Comparison of ENCODE assay signal across 8 cellular contexts in genomic region chr3:186849392-186849975, GRCh38. TPM values are rescaled to one million over a fixed set of nuclear protein-coding genes. Genes with fewer than 3 reads are reported as not detected.
A peak's percentile ranks its signal among the peaks of the same experiment; 100 is the strongest.
DNase-seq lines count a peak whose midpoint lies in the region; ATAC-seq and TF ChIP-seq lines count a peak whose summit lies in the region.

No MANE protein-coding gene starts in this region.

- no peaks in the 10 kb centered on the region for H4K20me1 ChIP-seq in OCI-LY1 (ENCODE audit: insufficient read depth, low read length)

- H3K4me3 Mint-ChIP-seq in endothelial cell (ENCODE audit: unreplicated experiment) = no peak overlapping the region

- DNase-seq in AG04449 (ENCODE audit: low read depth, low spot score) (no peak), GM12865 (ENCODE audit: low read depth) (peak; percentile 71), endothelial cell (ENCODE audit: low spot score) (no peak)

- TF ChIP-seq CTCF in AG04449 (IDR thresholded peaks at IDR 0.05; ENCODE audit: insufficient read depth, low read length, missing control alignments) (peak; percentile 1), GM12865 (IDR thresholded peaks at IDR 0.05; ENCODE audit: insufficient read depth, low read depth, low read length, missing control alignments) (peak; percentile 32), OCI-LY1 (IDR thresholded peaks at IDR 0.05; ENCODE audit: low read length) (peak; percentile 94), endothelial cell (IDR thresholded peaks at IDR 0.05; ENCODE audit: unreplicated experiment) (peak; percentile 16), parathyroid adenoma (IDR thresholded peaks at IDR 0.05) (peak; percentile 53)

- no peaks in the 10 kb centered on the region for H3K27me3 Mint-ChIP-seq in endothelial cell (ENCODE audit: unreplicated experiment)

- no peaks in the 10 kb centered on the region for H3K79me2 ChIP-seq in OCI-LY1 (ENCODE audit: insufficient read depth, low read length)
- no peaks in the 10 kb centered on the region for H3K79me2 ChIP-seq in parathyroid adenoma

- ATAC-seq in HG03378 (IDR thresholded peaks at IDR 0.05; ENCODE audit: unreplicated experiment) = peak; percentile 74
- ATAC-seq in GM18517 (IDR thresholded peaks at IDR 0.05; ENCODE audit: unreplicated experiment) = no peak
- no peak for ATAC-seq in GM18909 (IDR thresholded peaks at IDR 0.05; ENCODE audit: poor library complexity, unreplicated experiment)

- peaks cover 6% of the 10 kb centered on the region; the same call in 1 of the 2 replicates for H3K27me3 ChIP-seq in OCI-LY1 (ENCODE audit: insufficient read depth, low read length)
- H3K27me3 ChIP-seq in parathyroid adenoma (ENCODE audit: control insufficient read depth, insufficient read depth, low read length) = no peaks in the 10 kb centered on the region

- H3K9me3 ChIP-seq in OCI-LY1 (ENCODE audit: low read length) (no peaks in the 10 kb centered on the region), parathyroid adenoma (ENCODE audit: control insufficient read depth, low read length) (no peaks in the 10 kb centered on the region)

- H3K27ac ChIP-seq in OCI-LY1 (ENCODE audit: low read depth, low read length, poor library complexity, severe bottlenecking) (no peak overlapping the region), parathyroid adenoma (no peak overlapping the region)

- H3K4me3 ChIP-seq in AG04449 (ENCODE audit: low read depth, low read length) = no peak overlapping the region
- no peak overlapping the region for H3K4me3 ChIP-seq in GM12865 (ENCODE audit: low read depth, low read length)
- no peak overlapping the region for H3K4me3 ChIP-seq in OCI-LY1 (ENCODE audit: low read depth, low read length, poor library complexity, severe bottlenecking)
- no peak overlapping the region for H3K4me3 ChIP-seq in parathyroid adenoma (ENCODE audit: low read depth, low read length)

- no peak overlapping the region for H2AFZ ChIP-seq in OCI-LY1 (ENCODE audit: low read length)
- H2AFZ ChIP-seq in parathyroid adenoma = no peak overlapping the region

- H3K9me3 Mint-ChIP-seq in endothelial cell (ENCODE audit: unreplicated experiment) = no peaks in the 10 kb centered on the region

- peaks cover 13% of the 10 kb centered on the region for H3K4me1 Mint-ChIP-seq in endothelial cell (ENCODE audit: unreplicated experiment)

- H3K4me2 ChIP-seq in OCI-LY1 (ENCODE audit: low read length) (no peak overlapping the region), parathyroid adenoma (ENCODE audit: low read length) (no peak overlapping the region)

- H3K36me3 Mint-ChIP-seq in endothelial cell (ENCODE audit: low read depth, unreplicated experiment) = no peaks in the 10 kb centered on the region

- POLR2A ChIA-PET in AG04449 (lab: Yijun Ruan, JAX) = no interaction called here

- H3K4me1 ChIP-seq in OCI-LY1 (ENCODE audit: insufficient read depth, low read length, severe bottlenecking) = no peaks in the 10 kb centered on the region
- no peaks in the 10 kb centered on the region for H3K4me1 ChIP-seq in parathyroid adenoma

- no peaks in the 10 kb centered on the region for H3F3A ChIP-seq in OCI-LY1 (ENCODE audit: insufficient read depth, low read length)

- H3K9ac ChIP-seq in OCI-LY1 (ENCODE audit: low read length) (no peak overlapping the region), parathyroid adenoma (no peak overlapping the region)

- H3K27ac Mint-ChIP-seq in endothelial cell (ENCODE audit: unreplicated experiment) = no peak overlapping the region

- H3K36me3 ChIP-seq in OCI-LY1 (ENCODE audit: insufficient read depth, low read length) (no peaks in the 10 kb centered on the region), parathyroid adenoma (ENCODE audit: control insufficient read depth, insufficient read depth, low read length) (no peaks in the 10 kb centered on the region)

- no peaks in the 10 kb centered on the region for H3K9me2 ChIP-seq in OCI-LY1 (ENCODE audit: low read depth, low read length)

- CTCF ChIA-PET in AG04449 (lab: Yijun Ruan, JAX) = interaction anchor here (0.6 to 9.0 kb wide), 26 partner anchors 10 to 865 kb away, joined by 3 to 141 read pairs (median 4); partner anchors contain the start of genes RPL39L and ST6GAL1

RNA-seq across cellular contexts. Expression of gene ADIPOQ, which starts 7.0 kb away (rescaled TPM):
- not detected for total RNA-seq in endothelial cell (ENCODE audit: unreplicated experiment)

RNA-seq across cellular contexts. Expression of gene RFC4, which starts 43.2 kb away (rescaled TPM):
- total RNA-seq in endothelial cell (ENCODE audit: unreplicated experiment) = 30.2 TPM

Comparison
In these comparisons a context has a peak if more than half of its experiments do, and no peak if none do; other contexts are left out.
1. CTCF ChIP-seq: peak in every context shown above with its lines; median percentile 94 in OCI-LY1; 53 in parathyroid adenoma; 32 in GM12865; 16 in endothelial cell; 1 in AG04449.